ENCODE assay signal across 1 cellular context in the genomic region with DNA sequence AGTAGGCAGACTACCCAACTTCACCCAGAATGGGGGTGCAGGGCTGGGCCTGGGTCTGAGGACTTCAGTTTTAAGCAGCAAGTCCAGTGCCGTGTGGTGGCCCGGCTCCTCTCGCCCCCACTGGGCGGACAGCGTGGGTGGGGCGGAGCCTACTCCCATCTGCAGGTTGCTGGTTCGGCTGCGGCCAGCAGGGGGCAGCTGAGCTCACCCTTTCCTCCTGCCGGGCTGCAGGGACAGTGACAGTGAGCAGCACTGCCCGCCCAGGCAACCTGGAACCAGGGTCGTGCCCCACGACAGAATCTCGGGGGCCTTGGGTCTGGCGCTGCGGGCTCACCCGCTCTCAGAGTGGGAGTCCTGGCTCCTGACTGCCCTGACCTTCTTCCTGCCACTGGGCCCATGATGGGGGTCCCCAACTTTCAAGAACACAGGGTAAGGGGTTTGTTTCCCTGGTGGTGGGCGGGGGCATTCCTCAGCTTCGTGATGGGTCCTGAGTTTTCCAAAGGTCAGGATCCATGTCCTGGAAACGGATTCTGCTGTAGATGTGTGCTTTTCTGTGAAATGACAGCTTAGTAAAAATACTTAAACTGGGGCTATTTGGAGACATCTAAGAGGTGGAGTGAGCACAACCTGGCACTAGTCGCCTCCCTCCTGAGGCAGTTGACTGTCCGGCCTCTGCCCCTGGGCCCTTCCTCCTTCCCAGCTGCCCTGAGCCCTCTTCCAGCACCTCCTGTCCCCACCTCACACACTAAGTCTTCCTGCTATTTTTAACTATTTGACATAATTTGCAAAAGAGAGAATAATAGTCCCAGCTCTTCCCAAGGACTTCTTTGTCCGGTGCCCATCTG.
A peak's percentile ranks its signal among the peaks of the same experiment; 100 is the strongest.
TF ChIP-seq lines count a peak whose summit lies in the region.

No MANE protein-coding gene starts in this region.

TF ChIP-seq in K562, 482 proteins besides CTCF, POLR2A, EP300 and RAD21 (continues in another document):
- TF ChIP-seq LCOR (CRISPR knock-in tag; IDR thresholded peaks at IDR 0.05) = peak; percentile 58; the same call in 1 of the 2 replicates
- no peak for TF ChIP-seq ZNF316 (IDR thresholded peaks at IDR 0.05)
- TF ChIP-seq ZC3H8 (IDR thresholded peaks at IDR 0.05) = no peak
- no peak for TF ChIP-seq KAT8 (IDR thresholded peaks at IDR 0.05; ENCODE audit: low read depth)
- no peak for TF ChIP-seq SMAD2 (IDR thresholded peaks at IDR 0.05; ENCODE audit: low read depth, low read length)
- TF ChIP-seq KLF13 (tag; IDR thresholded peaks at IDR 0.05; ENCODE audit: borderline replicate concordance, low read depth) = peak; percentile 17; the same call in 1 of the 2 replicates
- TF ChIP-seq TBL1XR1 (IDR thresholded peaks at IDR 0.05; ENCODE audit: low read length in 2 of 2) = no peak; a peak in 1 of 4 replicates
- TF ChIP-seq, protein P1, sequence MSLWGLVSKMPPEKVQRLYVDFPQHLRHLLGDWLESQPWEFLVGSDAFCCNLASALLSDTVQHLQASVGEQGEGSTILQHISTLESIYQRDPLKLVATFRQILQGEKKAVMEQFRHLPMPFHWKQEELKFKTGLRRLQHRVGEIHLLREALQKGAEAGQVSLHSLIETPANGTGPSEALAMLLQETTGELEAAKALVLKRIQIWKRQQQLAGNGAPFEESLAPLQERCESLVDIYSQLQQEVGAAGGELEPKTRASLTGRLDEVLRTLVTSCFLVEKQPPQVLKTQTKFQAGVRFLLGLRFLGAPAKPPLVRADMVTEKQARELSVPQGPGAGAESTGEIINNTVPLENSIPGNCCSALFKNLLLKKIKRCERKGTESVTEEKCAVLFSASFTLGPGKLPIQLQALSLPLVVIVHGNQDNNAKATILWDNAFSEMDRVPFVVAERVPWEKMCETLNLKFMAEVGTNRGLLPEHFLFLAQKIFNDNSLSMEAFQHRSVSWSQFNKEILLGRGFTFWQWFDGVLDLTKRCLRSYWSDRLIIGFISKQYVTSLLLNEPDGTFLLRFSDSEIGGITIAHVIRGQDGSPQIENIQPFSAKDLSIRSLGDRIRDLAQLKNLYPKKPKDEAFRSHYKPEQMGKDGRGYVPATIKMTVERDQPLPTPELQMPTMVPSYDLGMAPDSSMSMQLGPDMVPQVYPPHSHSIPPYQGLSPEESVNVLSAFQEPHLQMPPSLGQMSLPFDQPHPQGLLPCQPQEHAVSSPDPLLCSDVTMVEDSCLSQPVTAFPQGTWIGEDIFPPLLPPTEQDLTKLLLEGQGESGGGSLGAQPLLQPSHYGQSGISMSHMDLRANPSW (CRISPR knock-in tag; IDR thresholded peaks at IDR 0.05) = peak; percentile 27; the same call in 1 of the 2 replicates
- TF ChIP-seq, protein P2, sequence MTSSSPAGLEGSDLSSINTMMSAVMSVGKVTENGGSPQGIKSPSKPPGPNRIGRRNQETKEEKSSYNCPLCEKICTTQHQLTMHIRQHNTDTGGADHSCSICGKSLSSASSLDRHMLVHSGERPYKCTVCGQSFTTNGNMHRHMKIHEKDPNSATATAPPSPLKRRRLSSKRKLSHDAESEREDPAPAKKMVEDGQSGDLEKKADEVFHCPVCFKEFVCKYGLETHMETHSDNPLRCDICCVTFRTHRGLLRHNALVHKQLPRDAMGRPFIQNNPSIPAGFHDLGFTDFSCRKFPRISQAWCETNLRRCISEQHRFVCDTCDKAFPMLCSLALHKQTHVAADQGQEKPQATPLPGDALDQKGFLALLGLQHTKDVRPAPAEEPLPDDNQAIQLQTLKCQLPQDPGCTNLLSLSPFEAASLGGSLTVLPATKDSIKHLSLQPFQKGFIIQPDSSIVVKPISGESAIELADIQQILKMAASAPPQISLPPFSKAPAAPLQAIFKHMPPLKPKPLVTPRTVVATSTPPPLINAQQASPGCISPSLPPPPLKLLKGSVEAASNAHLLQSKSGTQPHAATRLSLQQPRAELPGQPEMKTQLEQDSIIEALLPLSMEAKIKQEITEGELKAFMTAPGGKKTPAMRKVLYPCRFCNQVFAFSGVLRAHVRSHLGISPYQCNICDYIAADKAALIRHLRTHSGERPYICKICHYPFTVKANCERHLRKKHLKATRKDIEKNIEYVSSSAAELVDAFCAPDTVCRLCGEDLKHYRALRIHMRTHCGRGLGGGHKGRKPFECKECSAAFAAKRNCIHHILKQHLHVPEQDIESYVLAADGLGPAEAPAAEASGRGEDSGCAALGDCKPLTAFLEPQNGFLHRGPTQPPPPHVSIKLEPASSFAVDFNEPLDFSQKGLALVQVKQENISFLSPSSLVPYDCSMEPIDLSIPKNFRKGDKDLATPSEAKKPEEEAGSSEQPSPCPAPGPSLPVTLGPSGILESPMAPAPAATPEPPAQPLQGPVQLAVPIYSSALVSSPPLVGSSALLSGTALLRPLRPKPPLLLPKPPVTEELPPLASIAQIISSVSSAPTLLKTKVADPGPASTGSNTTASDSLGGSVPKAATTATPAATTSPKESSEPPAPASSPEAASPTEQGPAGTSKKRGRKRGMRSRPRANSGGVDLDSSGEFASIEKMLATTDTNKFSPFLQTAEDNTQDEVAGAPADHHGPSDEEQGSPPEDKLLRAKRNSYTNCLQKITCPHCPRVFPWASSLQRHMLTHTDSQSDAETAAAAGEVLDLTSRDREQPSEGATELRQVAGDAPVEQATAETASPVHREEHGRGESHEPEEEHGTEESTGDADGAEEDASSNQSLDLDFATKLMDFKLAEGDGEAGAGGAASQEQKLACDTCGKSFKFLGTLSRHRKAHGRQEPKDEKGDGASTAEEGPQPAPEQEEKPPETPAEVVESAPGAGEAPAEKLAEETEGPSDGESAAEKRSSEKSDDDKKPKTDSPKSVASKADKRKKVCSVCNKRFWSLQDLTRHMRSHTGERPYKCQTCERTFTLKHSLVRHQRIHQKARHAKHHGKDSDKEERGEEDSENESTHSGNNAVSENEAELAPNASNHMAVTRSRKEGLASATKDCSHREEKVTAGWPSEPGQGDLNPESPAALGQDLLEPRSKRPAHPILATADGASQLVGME (CRISPR knock-in tag; IDR thresholded peaks at IDR 0.05) = 0 out of 2 replicates have a peak, but pooled peaks have one; percentile 66
- TF ChIP-seq SNIP1 (IDR thresholded peaks at IDR 0.05; ENCODE audit: low read depth) = no peak
- TF ChIP-seq, protein P3, sequence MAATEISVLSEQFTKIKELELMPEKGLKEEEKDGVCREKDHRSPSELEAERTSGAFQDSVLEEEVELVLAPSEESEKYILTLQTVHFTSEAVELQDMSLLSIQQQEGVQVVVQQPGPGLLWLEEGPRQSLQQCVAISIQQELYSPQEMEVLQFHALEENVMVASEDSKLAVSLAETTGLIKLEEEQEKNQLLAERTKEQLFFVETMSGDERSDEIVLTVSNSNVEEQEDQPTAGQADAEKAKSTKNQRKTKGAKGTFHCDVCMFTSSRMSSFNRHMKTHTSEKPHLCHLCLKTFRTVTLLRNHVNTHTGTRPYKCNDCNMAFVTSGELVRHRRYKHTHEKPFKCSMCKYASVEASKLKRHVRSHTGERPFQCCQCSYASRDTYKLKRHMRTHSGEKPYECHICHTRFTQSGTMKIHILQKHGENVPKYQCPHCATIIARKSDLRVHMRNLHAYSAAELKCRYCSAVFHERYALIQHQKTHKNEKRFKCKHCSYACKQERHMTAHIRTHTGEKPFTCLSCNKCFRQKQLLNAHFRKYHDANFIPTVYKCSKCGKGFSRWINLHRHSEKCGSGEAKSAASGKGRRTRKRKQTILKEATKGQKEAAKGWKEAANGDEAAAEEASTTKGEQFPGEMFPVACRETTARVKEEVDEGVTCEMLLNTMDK (IDR thresholded peaks at IDR 0.05; ENCODE audit: borderline replicate concordance, insufficient read depth, low read depth, low read length, poor library complexity, severe bottlenecking) = peak; percentile 12
- 0 out of 2 replicates have a peak, but pooled peaks have one; percentile 40 for TF ChIP-seq FOXP1 (CRISPR knock-in tag; IDR thresholded peaks at IDR 0.05)
- no peak for TF ChIP-seq NCOA4 (IDR thresholded peaks at IDR 0.05; ENCODE audit: partially characterized antibody)
- no peak for TF ChIP-seq STAT5B (CRISPR knock-in tag; IDR thresholded peaks at IDR 0.05)
- no peak for TF ChIP-seq MCM5 (IDR thresholded peaks at IDR 0.05; ENCODE audit: low read depth)
- 0 out of 2 replicates have a peak, but pooled peaks have one; percentile 36 for TF ChIP-seq ETV1 (tag; conservative IDR thresholded peaks at IDR 0.05; ENCODE audit: low read depth)
- TF ChIP-seq RHOXF2B (CRISPR knock-in tag; conservative IDR thresholded peaks at IDR 0.05) = 0 out of 2 replicates have a peak, but pooled peaks have one; percentile 11
- TF ChIP-seq SAFB2 (IDR thresholded peaks at IDR 0.05; ENCODE audit: borderline replicate concordance, low read depth, low read length, severe bottlenecking) = no peak
- no peak for TF ChIP-seq SREBF1 (IDR thresholded peaks at IDR 0.05; ENCODE audit: borderline replicate concordance, low read depth, low read length)
- TF ChIP-seq, protein P4, sequence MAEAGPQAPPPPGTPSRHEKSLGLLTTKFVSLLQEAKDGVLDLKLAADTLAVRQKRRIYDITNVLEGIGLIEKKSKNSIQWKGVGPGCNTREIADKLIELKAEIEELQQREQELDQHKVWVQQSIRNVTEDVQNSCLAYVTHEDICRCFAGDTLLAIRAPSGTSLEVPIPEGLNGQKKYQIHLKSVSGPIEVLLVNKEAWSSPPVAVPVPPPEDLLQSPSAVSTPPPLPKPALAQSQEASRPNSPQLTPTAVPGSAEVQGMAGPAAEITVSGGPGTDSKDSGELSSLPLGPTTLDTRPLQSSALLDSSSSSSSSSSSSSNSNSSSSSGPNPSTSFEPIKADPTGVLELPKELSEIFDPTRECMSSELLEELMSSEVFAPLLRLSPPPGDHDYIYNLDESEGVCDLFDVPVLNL (CRISPR knock-in tag; IDR thresholded peaks at IDR 0.05; ENCODE audit: low read depth) = no peak
- TF ChIP-seq, protein P5, sequence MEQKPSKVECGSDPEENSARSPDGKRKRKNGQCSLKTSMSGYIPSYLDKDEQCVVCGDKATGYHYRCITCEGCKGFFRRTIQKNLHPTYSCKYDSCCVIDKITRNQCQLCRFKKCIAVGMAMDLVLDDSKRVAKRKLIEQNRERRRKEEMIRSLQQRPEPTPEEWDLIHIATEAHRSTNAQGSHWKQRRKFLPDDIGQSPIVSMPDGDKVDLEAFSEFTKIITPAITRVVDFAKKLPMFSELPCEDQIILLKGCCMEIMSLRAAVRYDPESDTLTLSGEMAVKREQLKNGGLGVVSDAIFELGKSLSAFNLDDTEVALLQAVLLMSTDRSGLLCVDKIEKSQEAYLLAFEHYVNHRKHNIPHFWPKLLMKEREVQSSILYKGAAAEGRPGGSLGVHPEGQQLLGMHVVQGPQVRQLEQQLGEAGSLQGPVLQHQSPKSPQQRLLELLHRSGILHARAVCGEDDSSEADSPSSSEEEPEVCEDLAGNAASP (IDR thresholded peaks at IDR 0.05) = no peak
- peak; percentile 93 to 97 for TF ChIP-seq MAZ (CRISPR knock-in tag; conservative IDR thresholded peaks at IDR 0.05 in 1 of 2, IDR thresholded peaks at IDR 0.05 in 1 of 2)
- TF ChIP-seq HMGN3 (IDR thresholded peaks at IDR 0.05; ENCODE audit: borderline replicate concordance, extremely low read depth, insufficient read length, low read depth, low read length) = peak; percentile 60
- TF ChIP-seq, protein P6, sequence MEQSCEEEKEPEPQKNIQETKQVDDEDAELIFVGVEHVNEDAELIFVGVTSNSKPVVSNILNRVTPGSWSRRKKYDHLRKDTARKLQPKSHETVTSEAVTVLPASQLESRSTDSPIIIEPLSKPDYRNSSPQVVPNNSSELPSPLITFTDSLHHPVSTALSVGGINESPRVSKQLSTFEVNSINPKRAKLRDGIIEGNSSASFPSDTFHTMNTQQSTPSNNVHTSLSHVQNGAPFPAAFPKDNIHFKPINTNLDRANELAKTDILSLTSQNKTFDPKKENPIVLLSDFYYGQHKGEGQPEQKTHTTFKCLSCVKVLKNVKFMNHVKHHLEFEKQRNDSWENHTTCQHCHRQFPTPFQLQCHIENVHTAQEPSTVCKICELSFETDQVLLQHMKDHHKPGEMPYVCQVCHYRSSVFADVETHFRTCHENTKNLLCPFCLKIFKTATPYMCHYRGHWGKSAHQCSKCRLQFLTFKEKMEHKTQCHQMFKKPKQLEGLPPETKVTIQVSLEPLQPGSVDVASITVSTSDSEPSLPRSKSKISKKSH (CRISPR knock-in tag; IDR thresholded peaks at IDR 0.05) = no peak
- TF ChIP-seq MBD2 (IDR thresholded peaks at IDR 0.05; ENCODE audit: borderline replicate concordance, low read depth) = no peak
- TF ChIP-seq TEAD4 (IDR thresholded peaks at IDR 0.05; ENCODE audit: low read length) = peak; percentile 12; the same call in 1 of the 2 replicates
- TF ChIP-seq TEAD4 (CRISPR knock-in tag; IDR thresholded peaks at IDR 0.05; ENCODE audit: borderline replicate concordance) = no peak
- TF ChIP-seq NCOA2 (IDR thresholded peaks at IDR 0.05; ENCODE audit: partially characterized antibody in 2 of 2) = no peak
